ENCODE assay signal across 8 cellular contexts in the genomic region with DNA sequence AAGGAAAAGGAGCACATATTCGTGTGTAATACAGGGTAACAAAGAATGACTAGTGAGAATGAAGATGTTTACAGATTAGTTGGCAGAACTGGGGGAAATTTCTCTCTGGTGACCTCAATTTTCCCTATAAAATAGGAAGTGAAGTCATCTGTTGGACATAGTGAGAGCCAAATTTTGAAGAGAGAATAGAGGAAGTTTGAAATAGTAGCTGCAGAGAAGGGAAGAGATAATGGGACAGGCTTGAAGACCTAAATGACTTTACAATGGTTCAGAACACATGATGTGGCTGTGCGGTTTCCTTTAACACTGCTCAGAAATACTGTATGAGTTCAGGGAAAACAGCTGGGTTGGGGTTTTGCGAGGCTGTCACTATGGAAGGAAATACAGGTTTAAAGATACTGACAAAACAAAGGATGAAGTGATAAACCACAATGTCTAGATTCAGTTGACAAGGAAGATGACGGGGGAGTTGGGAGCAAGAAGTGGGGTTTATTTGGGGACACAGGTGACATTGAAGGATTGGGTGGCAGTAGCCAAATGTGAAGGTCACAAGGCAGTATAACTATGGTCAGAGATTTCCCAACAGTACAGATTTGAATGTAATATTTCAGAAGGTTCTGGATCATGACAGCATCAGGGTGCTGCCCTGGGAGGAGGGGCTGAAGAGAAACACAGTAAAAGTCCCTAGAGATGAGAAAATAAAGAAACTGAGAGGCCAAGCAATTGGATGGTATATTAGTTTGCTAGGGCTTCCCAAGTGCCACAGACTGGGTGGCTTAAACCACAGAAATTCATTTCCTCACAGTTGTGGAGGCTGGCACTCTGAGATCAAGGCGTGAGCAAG.
DNase-seq lines count a peak whose midpoint lies in the region; ATAC-seq and TF ChIP-seq lines count a peak whose summit lies in the region.

No MANE protein-coding gene starts in this region.

- intact Hi-C loops in left lung (cut with DNase I): no loop called here

- H3K36me3 ChIP-seq in left lung (no peaks in the 10 kb centered on the region), mesendoderm (ENCODE audit: control insufficient read depth, insufficient read depth, low read length) (no peaks in the 10 kb centered on the region)

- no peak overlapping the region for H3K56ac ChIP-seq in mesendoderm (ENCODE audit: low read length)

- no peaks in the 10 kb centered on the region for H3K9me3 ChIP-seq in left lung

- no peaks in the 10 kb centered on the region for H3K27me3 ChIP-seq in left lung
- H3K27me3 ChIP-seq in mesendoderm (ENCODE audit: insufficient read depth, low read length, poor library complexity): no peaks in the 10 kb centered on the region

- H2BK15ac ChIP-seq in mesendoderm (replicated peaks; ENCODE audit: low read depth): no peak overlapping the region

- H3K4me3 Mint-ChIP-seq in activated T-helper 17 cell treated with anti-CD3 and anti-CD28 coated beads, Interleukin-2, amount 50 U/mL, for 72 hours: peak overlapping the region; percentile 59

- H4K8ac ChIP-seq in mesendoderm (ENCODE audit: low read depth, low read length): no peak overlapping the region

- ATAC-seq in HG02623 (IDR thresholded peaks at IDR 0.05; ENCODE audit: unreplicated experiment) (peak; percentile 90), left lung (peak; percentile 91)
- peak; percentile 85 for ATAC-seq in activated T-helper 17 cell treated with anti-CD3 and anti-CD28 coated beads, Interleukin-2, amount 50 U/mL, for 72 hours (replicated peaks)

- H3K79me1 ChIP-seq in mesendoderm (ENCODE audit: low read length): no peaks in the 10 kb centered on the region

- peak overlapping the region; percentile 94 for H3K27ac Mint-ChIP-seq in activated T-helper 17 cell treated with anti-CD3 and anti-CD28 coated beads, Interleukin-2, amount 50 U/mL, for 72 hours

- H3K4me3 ChIP-seq in GM12864 (ENCODE audit: low read depth, low read length) (no peak overlapping the region), left lung (no peak overlapping the region), mesendoderm (ENCODE audit: low read length) (no peak overlapping the region)

- no peak overlapping the region for H3K23ac ChIP-seq in mesendoderm (ENCODE audit: low read length)

- H3K4me1 Mint-ChIP-seq in activated T-helper 17 cell treated with anti-CD3 and anti-CD28 coated beads, Interleukin-2, amount 50 U/mL, for 72 hours: peaks cover 28% of the 10 kb centered on the region

- H3K4me2 ChIP-seq in mesendoderm (ENCODE audit: low read length): no peak overlapping the region

- WGBS in mesendoderm (ENCODE audit: extremely low coverage, insufficient coverage, low lambda C conversion rate): no CpG with 5 or more reads among the region's 5 CpGs

- H3K27ac ChIP-seq in left lung: peak overlapping the region; percentile 69 to 93
- H3K27ac ChIP-seq in mesendoderm (ENCODE audit: low read depth, low read length): no peak overlapping the region

- no peaks in the 10 kb centered on the region for H3K79me2 ChIP-seq in mesendoderm (ENCODE audit: control insufficient read depth, insufficient read depth, low read length)

- no peak overlapping the region for H3K9ac ChIP-seq in mesendoderm (ENCODE audit: low read length)

- no peak overlapping the region for H3K4ac ChIP-seq in mesendoderm (ENCODE audit: low read depth, low read length)

- no peak overlapping the region for H4K5ac ChIP-seq in mesendoderm (ENCODE audit: low read length)

- H3K4me1 ChIP-seq in left lung: peaks cover 0 to 27% of the 10 kb centered on the region in 2 donors
- no peaks in the 10 kb centered on the region for H3K4me1 ChIP-seq in mesendoderm (ENCODE audit: control insufficient read depth, low read depth, low read length)

- DNase-seq in GM12864 (ENCODE audit: low read depth) (peak; percentile 59), NOMO-1 treated with dmso at 0.1 percent for 144 hours (lab: John Stamatoyannopoulos, UW; ENCODE audit: unreplicated experiment) (peak; percentile 77), left lung (peak in 1 of 2 donors; percentile 38), iPS-NIHi7 (ENCODE audit: extremely low spot score) (no peak), mesendoderm (no peak)
- DNase-seq in stimulated activated CD8-positive, alpha-beta memory T cell treated with anti-CD3 and anti-CD28 coated beads, Interleukin-7, amount 100 ng/mL, for 48 hours (ENCODE audit: extremely low read depth in 1 of 2, low read depth in 1 of 2): peak; percentile 26 to 70

- H3K27me3 Mint-ChIP-seq in activated T-helper 17 cell treated with anti-CD3 and anti-CD28 coated beads, Interleukin-2, amount 50 U/mL, for 72 hours: no peaks in the 10 kb centered on the region

- TF ChIP-seq CTCF in GM12864 (IDR thresholded peaks at IDR 0.05; ENCODE audit: low read depth, low read length, missing control alignments): no peak
- TF ChIP-seq CTCF in left lung (IDR thresholded peaks at IDR 0.05): no peak

- no peak overlapping the region for H2BK5ac ChIP-seq in mesendoderm (ENCODE audit: low read length)

- no peak overlapping the region for H2AK5ac ChIP-seq in mesendoderm (ENCODE audit: low read length)

- no peaks in the 10 kb centered on the region for H3K9me3 Mint-ChIP-seq in activated T-helper 17 cell treated with anti-CD3 and anti-CD28 coated beads, Interleukin-2, amount 50 U/mL, for 72 hours

- H2BK120ac ChIP-seq in mesendoderm (ENCODE audit: low read depth, low read length): no peak overlapping the region

- peaks cover 7% of the 10 kb centered on the region for H3K36me3 Mint-ChIP-seq in activated T-helper 17 cell treated with anti-CD3 and anti-CD28 coated beads, Interleukin-2, amount 50 U/mL, for 72 hours (ENCODE audit: low read depth)

- H3K18ac ChIP-seq in mesendoderm (ENCODE audit: low read length): no peak overlapping the region

Comparison
In these comparisons a context has a peak if more than half of its experiments do, and no peak if none do; other contexts are left out.
1. DNase-seq: peak in GM12864 (single experiment), NOMO-1 treated with dmso at 0.1 percent for 144 hours (single experiment) and stimulated activated CD8-positive, alpha-beta memory T cell treated with anti-CD3 and anti-CD28 coated beads, Interleukin-7, amount 100 ng/mL, for 48 hours (2 of 2); none in iPS-NIHi7 (single experiment) and mesendoderm (single experiment).
2. Peak in every context shown above with its lines, with median percentiles within 50 percentile points of each other: ATAC-seq.